Comparison of ENCODE assay signal across 1 cellular context in the genomic region with DNA sequence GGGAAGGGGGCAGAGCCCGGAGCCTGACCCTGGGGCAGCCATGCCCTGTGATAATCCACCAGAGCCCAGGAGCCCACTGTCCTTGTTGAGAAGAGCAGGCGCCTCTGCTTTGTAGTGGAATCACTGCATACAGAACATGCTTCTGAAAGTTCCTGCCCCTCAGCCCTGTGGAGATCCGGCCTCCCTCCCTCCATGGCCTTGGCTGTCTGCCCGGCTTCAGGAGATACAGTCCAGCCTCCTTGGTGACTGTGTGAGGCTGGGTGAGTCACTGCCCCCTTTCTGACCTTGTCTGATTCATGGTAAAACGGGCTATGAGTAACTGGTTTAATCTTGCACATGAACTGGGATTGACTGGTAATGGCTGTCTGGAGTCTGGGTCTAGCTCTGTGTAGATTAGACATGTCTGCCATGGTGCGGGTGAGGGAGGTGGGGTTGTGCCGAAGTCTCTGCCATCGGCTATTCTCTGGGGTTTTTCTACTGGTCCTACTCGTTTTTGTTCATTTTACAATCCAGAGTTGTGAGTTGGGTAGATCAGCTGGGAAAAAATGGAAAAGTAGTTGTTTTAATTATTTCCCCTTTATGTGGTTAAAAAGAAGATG.
TF ChIP-seq lines count a peak whose summit lies in the region.
"Not testable (repeated sequence)": the region's sequence is repeated elsewhere in the genome, so short reads cannot be mapped to it uniquely, and the experiment has no call there.

No MANE protein-coding gene starts in this region.

TF ChIP-seq in HepG2, 621 proteins besides CTCF, POLR2A, EP300 and RAD21 (continued from another document and continues in another):
- TF ChIP-seq, protein P1, sequence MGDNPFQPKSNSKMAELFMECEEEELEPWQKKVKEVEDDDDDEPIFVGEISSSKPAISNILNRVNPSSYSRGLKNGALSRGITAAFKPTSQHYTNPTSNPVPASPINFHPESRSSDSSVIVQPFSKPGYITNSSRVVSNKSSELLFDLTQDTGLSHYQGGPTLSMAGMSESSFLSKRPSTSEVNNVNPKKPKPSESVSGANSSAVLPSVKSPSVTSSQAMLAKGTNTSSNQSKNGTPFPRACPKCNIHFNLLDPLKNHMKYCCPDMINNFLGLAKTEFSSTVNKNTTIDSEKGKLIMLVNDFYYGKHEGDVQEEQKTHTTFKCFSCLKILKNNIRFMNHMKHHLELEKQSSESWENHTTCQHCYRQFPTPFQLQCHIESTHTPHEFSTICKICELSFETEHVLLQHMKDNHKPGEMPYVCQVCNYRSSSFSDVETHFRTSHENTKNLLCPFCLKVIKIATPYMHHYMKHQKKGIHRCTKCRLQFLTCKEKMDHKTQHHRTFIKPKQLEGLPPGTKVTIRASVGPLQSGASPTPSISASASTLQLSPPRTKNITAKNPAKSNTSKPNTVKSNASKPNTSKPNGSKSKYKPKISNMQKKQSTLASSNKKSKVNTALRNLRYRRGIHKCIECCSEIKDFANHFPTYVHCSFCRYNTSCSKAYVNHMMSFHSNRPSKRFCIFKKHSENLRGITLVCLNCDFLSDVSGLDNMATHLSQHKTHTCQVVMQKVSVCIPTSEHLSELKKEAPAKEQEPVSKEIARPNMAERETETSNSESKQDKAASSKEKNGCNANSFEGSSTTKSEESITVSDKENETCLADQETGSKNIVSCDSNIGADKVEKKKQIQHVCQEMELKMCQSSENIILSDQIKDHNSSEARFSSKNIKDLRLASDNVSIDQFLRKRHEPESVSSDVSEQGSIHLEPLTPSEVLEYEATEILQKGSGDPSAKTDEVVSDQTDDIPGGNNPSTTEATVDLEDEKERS (CRISPR knock-in tag; IDR thresholded peaks at IDR 0.05): peak; percentile 50; the same call in 1 of the 2 replicates
- TF ChIP-seq TBX2 (CRISPR knock-in tag; IDR thresholded peaks at IDR 0.05; ENCODE audit: borderline replicate concordance) (peak; percentile 65; the same call in 1 of the 2 replicates), NR2F6 (IDR thresholded peaks at IDR 0.05) (peak; percentile 28; the same call in 1 of the 2 replicates), NR2F6 (CRISPR knock-in tag; IDR thresholded peaks at IDR 0.05) (peak; percentile 81), MYC (CRISPR knock-in tag; IDR thresholded peaks at IDR 0.05; ENCODE audit: borderline replicate concordance) (peak; percentile 42; the same call in 1 of the 2 replicates), CBX5 (CRISPR knock-in tag; IDR thresholded peaks at IDR 0.05; ENCODE audit: borderline replicate concordance) (0 out of 2 replicates have a peak, but pooled peaks have one; percentile 40), NCOA2 (CRISPR knock-in tag; IDR thresholded peaks at IDR 0.05) (peak; percentile 69), HDAC2 (CRISPR knock-in tag; IDR thresholded peaks at IDR 0.05) (peak; percentile 75), ZBED4 (CRISPR knock-in tag; IDR thresholded peaks at IDR 0.05; ENCODE audit: borderline replicate concordance) (0 out of 2 replicates have a peak, but pooled peaks have one; percentile 22), RXRA (CRISPR knock-in tag; IDR thresholded peaks at IDR 0.05) (peak; percentile 88; the same call in 1 of the 2 replicates), PHF5A (CRISPR knock-in tag; IDR thresholded peaks at IDR 0.05; ENCODE audit: low read depth, unreplicated experiment) (peak; percentile 37), IRF2 (CRISPR knock-in tag; IDR thresholded peaks at IDR 0.05) (peak; percentile 70), ZSCAN9 (CRISPR knock-in tag; IDR thresholded peaks at IDR 0.05; ENCODE audit: borderline replicate concordance) (peak; percentile 30; the same call in 1 of the 2 replicates), ZFX (CRISPR knock-in tag; IDR thresholded peaks at IDR 0.05; ENCODE audit: low read depth) (peak; percentile 34; the same call in 1 of the 2 replicates), HOXA3 (CRISPR knock-in tag; IDR thresholded peaks at IDR 0.05) (peak; percentile 45; the same call in 1 of the 2 replicates), CEBPG (CRISPR knock-in tag; IDR thresholded peaks at IDR 0.05) (peak; percentile 20; the same call in 1 of the 2 replicates), LCORL (IDR thresholded peaks at IDR 0.05) (0 out of 2 replicates have a peak, but pooled peaks have one; percentile 23), LCORL (CRISPR knock-in tag; IDR thresholded peaks at IDR 0.05) (peak; percentile 36; the same call in 1 of the 2 replicates), TEAD3 (CRISPR knock-in tag; optimal IDR thresholded peaks at IDR 0.05; ENCODE audit: borderline replicate concordance) (peak; percentile 59), SOX13 (CRISPR knock-in tag; conservative IDR thresholded peaks at IDR 0.05 in 1 of 2, IDR thresholded peaks at IDR 0.05 in 1 of 2) (peak in 1 of 2 experiments; percentile 56; a peak in 2 of 4 replicates), MIER3 (CRISPR knock-in tag; IDR thresholded peaks at IDR 0.05; ENCODE audit: borderline replicate concordance) (peak; percentile 66; the same call in 1 of the 2 replicates), BCL6 (CRISPR knock-in tag; IDR thresholded peaks at IDR 0.05) (peak; percentile 52), SP5 (CRISPR knock-in tag; IDR thresholded peaks at IDR 0.05; ENCODE audit: borderline replicate concordance, low read depth) (peak; percentile 41), IKZF5 (CRISPR knock-in tag; IDR thresholded peaks at IDR 0.05) (peak; percentile 49; the same call in 1 of the 2 replicates), ZNF792 (CRISPR knock-in tag; IDR thresholded peaks at IDR 0.05) (peak; percentile 88; the same call in 1 of the 2 replicates), ZBTB38 (CRISPR knock-in tag; IDR thresholded peaks at IDR 0.05) (peak; percentile 41; the same call in 1 of the 2 replicates), MED1 (CRISPR knock-in tag; IDR thresholded peaks at IDR 0.05) (peak; percentile 85), ZMYM3 (CRISPR knock-in tag; IDR thresholded peaks at IDR 0.05) (peak; percentile 70), ZNF503 (CRISPR knock-in tag; IDR thresholded peaks at IDR 0.05) (peak; percentile 31; the same call in 1 of the 2 replicates), ATF1 (CRISPR knock-in tag; IDR thresholded peaks at IDR 0.05) (0 out of 2 replicates have a peak, but pooled peaks have one; percentile 22), SIX4 (CRISPR knock-in tag; IDR thresholded peaks at IDR 0.05) (0 out of 2 replicates have a peak, but pooled peaks have one; percentile 35), KAT8 (CRISPR knock-in tag; IDR thresholded peaks at IDR 0.05) (peak; percentile 68)
- TF ChIP-seq, protein P2, sequence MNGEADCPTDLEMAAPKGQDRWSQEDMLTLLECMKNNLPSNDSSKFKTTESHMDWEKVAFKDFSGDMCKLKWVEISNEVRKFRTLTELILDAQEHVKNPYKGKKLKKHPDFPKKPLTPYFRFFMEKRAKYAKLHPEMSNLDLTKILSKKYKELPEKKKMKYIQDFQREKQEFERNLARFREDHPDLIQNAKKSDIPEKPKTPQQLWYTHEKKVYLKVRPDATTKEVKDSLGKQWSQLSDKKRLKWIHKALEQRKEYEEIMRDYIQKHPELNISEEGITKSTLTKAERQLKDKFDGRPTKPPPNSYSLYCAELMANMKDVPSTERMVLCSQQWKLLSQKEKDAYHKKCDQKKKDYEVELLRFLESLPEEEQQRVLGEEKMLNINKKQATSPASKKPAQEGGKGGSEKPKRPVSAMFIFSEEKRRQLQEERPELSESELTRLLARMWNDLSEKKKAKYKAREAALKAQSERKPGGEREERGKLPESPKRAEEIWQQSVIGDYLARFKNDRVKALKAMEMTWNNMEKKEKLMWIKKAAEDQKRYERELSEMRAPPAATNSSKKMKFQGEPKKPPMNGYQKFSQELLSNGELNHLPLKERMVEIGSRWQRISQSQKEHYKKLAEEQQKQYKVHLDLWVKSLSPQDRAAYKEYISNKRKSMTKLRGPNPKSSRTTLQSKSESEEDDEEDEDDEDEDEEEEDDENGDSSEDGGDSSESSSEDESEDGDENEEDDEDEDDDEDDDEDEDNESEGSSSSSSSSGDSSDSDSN (CRISPR knock-in tag; IDR thresholded peaks at IDR 0.05): peak; percentile 55; the same call in 1 of the 2 replicates
- not testable (repeated sequence) for TF ChIP-seq SOX13 (IDR thresholded peaks at IDR 0.05)
- TF ChIP-seq, protein P3, sequence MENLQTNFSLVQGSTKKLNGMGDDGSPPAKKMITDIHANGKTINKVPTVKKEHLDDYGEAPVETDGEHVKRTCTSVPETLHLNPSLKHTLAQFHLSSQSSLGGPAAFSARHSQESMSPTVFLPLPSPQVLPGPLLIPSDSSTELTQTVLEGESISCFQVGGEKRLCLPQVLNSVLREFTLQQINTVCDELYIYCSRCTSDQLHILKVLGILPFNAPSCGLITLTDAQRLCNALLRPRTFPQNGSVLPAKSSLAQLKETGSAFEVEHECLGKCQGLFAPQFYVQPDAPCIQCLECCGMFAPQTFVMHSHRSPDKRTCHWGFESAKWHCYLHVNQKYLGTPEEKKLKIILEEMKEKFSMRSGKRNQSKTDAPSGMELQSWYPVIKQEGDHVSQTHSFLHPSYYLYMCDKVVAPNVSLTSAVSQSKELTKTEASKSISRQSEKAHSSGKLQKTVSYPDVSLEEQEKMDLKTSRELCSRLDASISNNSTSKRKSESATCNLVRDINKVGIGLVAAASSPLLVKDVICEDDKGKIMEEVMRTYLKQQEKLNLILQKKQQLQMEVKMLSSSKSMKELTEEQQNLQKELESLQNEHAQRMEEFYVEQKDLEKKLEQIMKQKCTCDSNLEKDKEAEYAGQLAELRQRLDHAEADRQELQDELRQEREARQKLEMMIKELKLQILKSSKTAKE (CRISPR knock-in tag; IDR thresholded peaks at IDR 0.05; ENCODE audit: borderline replicate concordance): peak; percentile 84
- TF ChIP-seq, protein P4, sequence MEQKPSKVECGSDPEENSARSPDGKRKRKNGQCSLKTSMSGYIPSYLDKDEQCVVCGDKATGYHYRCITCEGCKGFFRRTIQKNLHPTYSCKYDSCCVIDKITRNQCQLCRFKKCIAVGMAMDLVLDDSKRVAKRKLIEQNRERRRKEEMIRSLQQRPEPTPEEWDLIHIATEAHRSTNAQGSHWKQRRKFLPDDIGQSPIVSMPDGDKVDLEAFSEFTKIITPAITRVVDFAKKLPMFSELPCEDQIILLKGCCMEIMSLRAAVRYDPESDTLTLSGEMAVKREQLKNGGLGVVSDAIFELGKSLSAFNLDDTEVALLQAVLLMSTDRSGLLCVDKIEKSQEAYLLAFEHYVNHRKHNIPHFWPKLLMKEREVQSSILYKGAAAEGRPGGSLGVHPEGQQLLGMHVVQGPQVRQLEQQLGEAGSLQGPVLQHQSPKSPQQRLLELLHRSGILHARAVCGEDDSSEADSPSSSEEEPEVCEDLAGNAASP (CRISPR knock-in tag; IDR thresholded peaks at IDR 0.05; ENCODE audit: borderline replicate concordance): peak; percentile 60; the same call in 1 of the 2 replicates
- TF ChIP-seq, protein P5, sequence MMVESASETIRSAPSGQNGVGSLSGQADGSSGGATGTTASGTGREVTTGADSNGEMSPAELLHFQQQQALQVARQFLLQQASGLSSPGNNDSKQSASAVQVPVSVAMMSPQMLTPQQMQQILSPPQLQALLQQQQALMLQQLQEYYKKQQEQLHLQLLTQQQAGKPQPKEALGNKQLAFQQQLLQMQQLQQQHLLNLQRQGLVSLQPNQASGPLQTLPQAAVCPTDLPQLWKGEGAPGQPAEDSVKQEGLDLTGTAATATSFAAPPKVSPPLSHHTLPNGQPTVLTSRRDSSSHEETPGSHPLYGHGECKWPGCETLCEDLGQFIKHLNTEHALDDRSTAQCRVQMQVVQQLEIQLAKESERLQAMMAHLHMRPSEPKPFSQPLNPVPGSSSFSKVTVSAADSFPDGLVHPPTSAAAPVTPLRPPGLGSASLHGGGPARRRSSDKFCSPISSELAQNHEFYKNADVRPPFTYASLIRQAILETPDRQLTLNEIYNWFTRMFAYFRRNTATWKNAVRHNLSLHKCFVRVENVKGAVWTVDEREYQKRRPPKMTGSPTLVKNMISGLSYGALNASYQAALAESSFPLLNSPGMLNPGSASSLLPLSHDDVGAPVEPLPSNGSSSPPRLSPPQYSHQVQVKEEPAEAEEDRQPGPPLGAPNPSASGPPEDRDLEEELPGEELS (CRISPR knock-in tag; IDR thresholded peaks at IDR 0.05): peak; percentile 52; the same call in 1 of the 2 replicates
